Comparison of ENCODE assay signal across 9 cellular contexts in the genomic region with DNA sequence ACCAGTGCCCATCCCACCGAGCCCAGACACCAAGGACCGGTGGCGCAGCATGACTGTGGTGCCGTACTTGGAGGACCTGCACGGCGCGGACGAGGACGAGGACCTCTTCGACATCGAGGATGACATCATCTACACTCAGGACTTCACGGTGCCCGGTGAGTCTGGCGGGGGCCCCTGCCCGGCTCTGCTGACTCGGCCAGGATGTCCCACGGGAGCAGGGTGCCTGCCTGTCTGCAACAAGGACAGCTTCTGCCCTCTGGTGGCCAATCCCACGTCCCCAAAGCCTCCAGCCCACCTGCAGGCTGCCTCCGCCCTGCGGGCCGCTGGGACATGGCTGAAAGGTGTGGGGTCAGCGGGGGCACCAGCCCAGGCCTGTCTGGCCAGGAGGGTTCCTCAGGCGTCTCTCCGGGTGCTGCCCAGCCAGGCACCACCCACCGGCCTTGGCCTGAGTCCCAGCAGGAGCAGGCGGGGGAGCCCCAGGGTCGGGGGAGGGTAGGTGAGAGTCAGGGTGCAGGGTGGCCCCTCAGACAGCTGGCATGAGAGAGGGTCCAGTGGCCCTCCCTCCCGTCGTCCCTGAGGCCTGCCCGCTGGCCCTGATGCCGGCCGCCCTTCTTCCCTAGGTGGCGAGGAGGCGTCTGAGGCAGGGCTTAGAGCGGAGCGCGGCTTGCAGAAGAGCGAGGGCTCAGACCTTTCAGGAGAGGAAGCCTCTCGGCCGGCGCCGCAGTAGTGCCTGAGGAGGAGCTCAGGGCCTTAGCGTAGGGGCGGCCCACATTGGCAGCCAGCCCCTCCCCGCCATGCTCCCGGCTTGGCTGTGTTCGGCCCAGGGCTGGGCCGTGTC. TPM values are rescaled to one million over a fixed set of nuclear protein-coding genes. Genes with fewer than 3 reads are reported as not detected.
DNase-seq lines count a peak whose midpoint lies in the region; ATAC-seq and TF ChIP-seq lines count a peak whose summit lies in the region.
"Had no signal": no experiment of that assay in that cellular context is flagged by ENCODE, and none has a peak within 500 bp of the region (broad histone marks: within the 10 kb centered on the region; RNA-seq: fewer than 3 reads in every experiment).

No MANE protein-coding gene starts in this region.

- WGBS in GM23248 (ENCODE audit: low coverage in 1 of 2, low lambda C conversion rate in 2 of 2, missing lambda C conversion rate in 2 of 2), 2 experiments = 76 to 79% methylated on average over 37 to 40 of the region's 48 CpGs

- H3K9ac ChIP-seq in GM23248 = no peak overlapping the region

- H3K27ac Mint-ChIP-seq in activated CD4-positive, alpha-beta T cell treated with anti-CD3 and anti-CD28 coated beads, Interleukin-2, amount 10 ng/mL, durations not matched to agents 7 days and 5 days = no peak overlapping the region

- H3K27me3 ChIP-seq in BJ (ENCODE audit: control insufficient read depth, insufficient read depth, low read length) (no peaks in the 10 kb centered on the region), GM23248 (replicated peaks; ENCODE audit: insufficient read depth) (no peaks in the 10 kb centered on the region), vagina (no peaks in the 10 kb centered on the region)

- POLR2A ChIA-PET in BJ (lab: Charles Lee) = no interaction called here
- POLR2A ChIA-PET in activated CD4-positive, alpha-beta T cell treated with anti-CD3 and anti-CD28 coated beads, Interleukin-2, amount 10 ng/mL, durations not matched to agents 7 days and 5 days (lab: Charles Lee) = no interaction called here

- peaks cover 3% of the 10 kb centered on the region for H3K36me3 Mint-ChIP-seq in activated CD4-positive, alpha-beta T cell treated with anti-CD3 and anti-CD28 coated beads, Interleukin-2, amount 10 ng/mL, durations not matched to agents 7 days and 5 days (ENCODE audit: low read depth)

- CTCF ChIA-PET in BJ (lab: Yijun Ruan, JAX) = interaction anchor here (0.7 to 2.3 kb wide), 9 partner anchors 9 to 93 kb away, joined by 3 to 8 read pairs (median 6); partner anchors contain the start of gene CIRBP
- CTCF ChIA-PET in activated CD4-positive, alpha-beta T cell treated with anti-CD3 and anti-CD28 coated beads, Interleukin-2, amount 10 ng/mL, durations not matched to agents 7 days and 5 days (lab: Charles Lee) = interaction anchor here (0.5 to 2.7 kb wide), 5 partner anchors 9 to 158 kb away, joined by 4 to 11 read pairs (median 4); no protein-coding TSS in a partner anchor

- H3K9me3 Mint-ChIP-seq in activated CD4-positive, alpha-beta T cell treated with anti-CD3 and anti-CD28 coated beads, Interleukin-2, amount 10 ng/mL, durations not matched to agents 7 days and 5 days = no peaks in the 10 kb centered on the region

- H3K27me3 Mint-ChIP-seq in activated CD4-positive, alpha-beta T cell treated with anti-CD3 and anti-CD28 coated beads, Interleukin-2, amount 10 ng/mL, durations not matched to agents 7 days and 5 days = no peaks in the 10 kb centered on the region

- intact Hi-C loops in vagina (cut with DNase I) = no loop called here

- ATAC-seq in GM18505 (IDR thresholded peaks at IDR 0.05; ENCODE audit: unreplicated experiment) (no peak), HG02588 (IDR thresholded peaks at IDR 0.05; ENCODE audit: unreplicated experiment) (no peak)

- no peak overlapping the region for H3K4me2 ChIP-seq in GM23248 (ENCODE audit: unreplicated experiment)

- H3K4me3 Mint-ChIP-seq in activated CD4-positive, alpha-beta T cell treated with anti-CD3 and anti-CD28 coated beads, Interleukin-2, amount 10 ng/mL, durations not matched to agents 7 days and 5 days = no peak overlapping the region

- H3K4me1 Mint-ChIP-seq in activated CD4-positive, alpha-beta T cell treated with anti-CD3 and anti-CD28 coated beads, Interleukin-2, amount 10 ng/mL, durations not matched to agents 7 days and 5 days = no peaks in the 10 kb centered on the region

- H3K4me3 ChIP-seq in BJ (ENCODE audit: low read depth, low read length) = no peak overlapping the region
- H3K4me3 ChIP-seq in GM23248 = no peak overlapping the region
- no peak overlapping the region for H3K4me3 ChIP-seq in vagina

- H3K36me3 ChIP-seq in BJ (ENCODE audit: control insufficient read depth, insufficient read depth, low read length) (peaks cover 24% of the 10 kb centered on the region), GM23248 (ENCODE audit: low read depth) (peaks cover 3% of the 10 kb centered on the region; the same call in 1 of the 2 replicates), vagina (peaks cover 0 to 57% of the 10 kb centered on the region in 2 donors)

- no peaks in the 10 kb centered on the region for H3F3A ChIP-seq in GM23248 (ENCODE audit: insufficient read depth)

- TF ChIP-seq POLR2A in GM18505 (IDR thresholded peaks at IDR 0.05; ENCODE audit: borderline replicate concordance, extremely low read depth, insufficient read depth, insufficient read length) = no peak
- no peak for TF ChIP-seq POLR2A in vagina (IDR thresholded peaks at IDR 0.05)

- H4K20me1 ChIP-seq in GM23248 (ENCODE audit: insufficient read depth) = no peaks in the 10 kb centered on the region

- DNase-seq in BJ (ENCODE audit: low read depth) = no peak
- peak; percentile 61 for DNase-seq in GM23248
- DNase-seq in activated CD4-positive, alpha-beta T cell treated with anti-CD3 and anti-CD28 coated beads, Interleukin-2, amount 10 ng/mL, durations not matched to agents 7 days and 5 days = peak; percentile 41
- DNase-seq in left kidney (ENCODE audit: low read depth, low spot score) = peak; percentile 50
- no peak for DNase-seq in vagina (ENCODE audit: extremely low spot score in 2 of 2)
- DNase-seq in T-helper 1 cell = no peak

- no peaks in the 10 kb centered on the region for H3K4me1 ChIP-seq in GM23248 (ENCODE audit: insufficient read depth)
- H3K4me1 ChIP-seq in vagina = peaks cover 6% of the 10 kb centered on the region

- H3K27ac ChIP-seq in GM23248 = no peak overlapping the region
- H3K27ac ChIP-seq in vagina = no peak overlapping the region

- TF ChIP-seq CTCF in BJ (IDR thresholded peaks at IDR 0.05; ENCODE audit: insufficient read depth, low read depth, low read length) (peak; percentile 50), vagina (IDR thresholded peaks at IDR 0.05) (no peak)

- H3K79me2 ChIP-seq in GM23248 (ENCODE audit: insufficient read depth) = peaks cover 30% of the 10 kb centered on the region

- no peaks in the 10 kb centered on the region for H3K9me2 ChIP-seq in GM23248 (ENCODE audit: insufficient read depth)

- in situ Hi-C loops in GM23248 (cut with MboI) = no loop called here

- H3K9me3 ChIP-seq in GM23248 (ENCODE audit: low read depth) (no peaks in the 10 kb centered on the region), vagina (no peaks in the 10 kb centered on the region)

- H2AFZ ChIP-seq in GM23248 = no peak overlapping the region

RNA-seq across cellular contexts. Expression of gene CBARP, which starts 14.6 kb away (rescaled TPM):
- polyA plus RNA-seq in BJ (2011; rRNA removed) (0.97 and 1.6 TPM in 2 replicates), GM23248 (2016; fragmentation: Nextera tagmentation; extraction: Ambion mirVana) (0.29 and 0.41 TPM in 2 replicates)
- polyA minus RNA-seq in BJ (2011; rRNA and poly(A)+ RNA removed) = 0.62 and 0.67 TPM in 2 replicates
- total RNA-seq in GM23248 (2014; rRNA removed; shearing (Covaris generic)) = 2.7 and 4.5 TPM in 2 replicates
- not detected for total RNA-seq in activated CD4-positive, alpha-beta T cell treated with anti-CD3 and anti-CD28 coated beads, Interleukin-2, amount 10 ng/mL, durations not matched to agents 7 days and 5 days
- total RNA-seq in vagina = 3.9 TPM
- total RNA-seq: skeletal muscle tissue had no signal

RNA-seq across cellular contexts. Expression of gene STK11, which starts 17.7 kb away (rescaled TPM):
- polyA plus RNA-seq in BJ (2011; rRNA removed) (26.3 and 33.6 TPM in 2 replicates), GM23248 (2016; fragmentation: Nextera tagmentation; extraction: Ambion mirVana) (4.3 and 4.6 TPM in 2 replicates)
- polyA minus RNA-seq in BJ (2011; rRNA and poly(A)+ RNA removed) = 38.3 and 48.2 TPM in 2 replicates
- total RNA-seq in GM23248 (2014; rRNA removed; shearing (Covaris generic)) = 64.1 and 66.5 TPM in 2 replicates
- total RNA-seq in activated CD4-positive, alpha-beta T cell treated with anti-CD3 and anti-CD28 coated beads, Interleukin-2, amount 10 ng/mL, durations not matched to agents 7 days and 5 days = 10 to 100 TPM; 71.7 to 82.0 TPM
- 54.5 TPM for total RNA-seq in vagina

RNA-seq across cellular contexts. Expression of gene ATP5F1D, which starts 18.3 kb away (rescaled TPM):
- 57.9 and 65.1 TPM in 2 replicates for polyA plus RNA-seq in BJ (2011; rRNA removed)
- 29.1 and 30.1 TPM in 2 replicates for polyA minus RNA-seq in BJ (2011; rRNA and poly(A)+ RNA removed)
- total RNA-seq in GM23248 (2014; rRNA removed; shearing (Covaris generic)) = 27.4 and 38.9 TPM in 2 replicates
- 287 and 290 TPM in 2 replicates for polyA plus RNA-seq in GM23248 (2016; fragmentation: Nextera tagmentation; extraction: Ambion mirVana)
- 100 to 1,000 TPM; 151 to 166 TPM for total RNA-seq in activated CD4-positive, alpha-beta T cell treated with anti-CD3 and anti-CD28 coated beads, Interleukin-2, amount 10 ng/mL, durations not matched to agents 7 days and 5 days
- 154 TPM for total RNA-seq in vagina

RNA-seq across cellular contexts. Expression of gene MIDN, which starts 25.1 kb away (rescaled TPM):
- polyA plus RNA-seq in BJ (2011; rRNA removed) (6.9 and 8.4 TPM in 2 replicates), GM23248 (2016; fragmentation: Nextera tagmentation; extraction: Ambion mirVana) (3.1 and 4.0 TPM in 2 replicates)
- polyA minus RNA-seq in BJ (2011; rRNA and poly(A)+ RNA removed) = 21.3 and 25.6 TPM in 2 replicates
- 9.4 and 18.5 TPM in 2 replicates for total RNA-seq in GM23248 (2014; rRNA removed; shearing (Covaris generic))
- total RNA-seq in activated CD4-positive, alpha-beta T cell treated with anti-CD3 and anti-CD28 coated beads, Interleukin-2, amount 10 ng/mL, durations not matched to agents 7 days and 5 days = 10 to 100 TPM; 58.0 to 65.7 TPM
- total RNA-seq in vagina = 170 TPM

RNA-seq across cellular contexts. Expression of gene CIRBP, which starts 45.9 kb away (rescaled TPM):
- polyA plus RNA-seq in BJ (2011; rRNA removed) (342 and 372 TPM in 2 replicates), GM23248 (2016; fragmentation: Nextera tagmentation; extraction: Ambion mirVana) (163 and 185 TPM in 2 replicates)
- 69.9 and 93.9 TPM in 2 replicates for polyA minus RNA-seq in BJ (2011; rRNA and poly(A)+ RNA removed)
- 239 and 392 TPM in 2 replicates for total RNA-seq in GM23248 (2014; rRNA removed; shearing (Covaris generic))
- 100 to 1,000 TPM; 169 to 224 TPM for total RNA-seq in activated CD4-positive, alpha-beta T cell treated with anti-CD3 and anti-CD28 coated beads, Interleukin-2, amount 10 ng/mL, durations not matched to agents 7 days and 5 days
- 192 TPM for total RNA-seq in vagina

Comparison
In these comparisons a context has a peak if more than half of its experiments do, and no peak if none do; other contexts are left out.
1. DNase-seq: peak in GM23248 (single experiment), activated CD4-positive, alpha-beta T cell treated with anti-CD3 and anti-CD28 coated beads, Interleukin-2, amount 10 ng/mL, durations not matched to agents 7 days and 5 days (single experiment) and left kidney (single experiment); none in BJ (single experiment), vagina (0 of 2) and T-helper 1 cell (0 of 5).